Comparison of ENCODE assay signal across 6 cellular contexts in the genomic region with DNA sequence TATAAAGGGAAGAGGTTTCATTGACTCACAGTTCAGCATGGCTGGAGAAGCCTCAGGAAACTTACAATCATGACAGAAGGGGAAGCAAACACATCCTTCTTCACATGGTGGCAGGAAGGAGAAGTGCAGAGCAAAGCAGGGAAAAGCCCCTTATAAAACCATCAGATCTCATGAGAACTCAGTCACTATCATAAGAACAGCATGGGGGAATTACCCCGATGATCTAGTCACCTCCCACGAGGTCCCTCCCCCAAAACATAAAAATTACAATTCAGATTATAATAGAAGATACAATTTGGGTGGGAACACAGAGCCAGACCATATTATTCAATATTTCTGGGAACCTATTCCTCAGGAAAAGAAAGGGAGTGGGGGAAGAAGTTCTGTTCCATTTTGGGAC. TPM values are rescaled to one million over a fixed set of nuclear protein-coding genes. Genes with fewer than 3 reads are reported as not detected.
DNase-seq lines count a peak whose midpoint lies in the region; ATAC-seq and TF ChIP-seq lines count a peak whose summit lies in the region.
"Not testable (repeated sequence)": the region's sequence is repeated elsewhere in the genome, so short reads cannot be mapped to it uniquely, and the experiment has no call there.

No MANE protein-coding gene starts in this region.

- H3K9me3 Mint-ChIP-seq in activated CD8-positive, alpha-beta T cell treated with anti-CD3 and anti-CD28 coated beads for 36 hours; memory B cell: not testable (repeated sequence)
- H3K9me3 Mint-ChIP-seq in endodermal cell (peaks cover 33% of the 10 kb centered on the region), neural progenitor cell (peaks cover 35% of the 10 kb centered on the region)

- not testable (repeated sequence) for H3K27me3 Mint-ChIP-seq in activated CD8-positive, alpha-beta T cell treated with anti-CD3 and anti-CD28 coated beads for 36 hours; endodermal cell (ENCODE audit: insufficient read depth); memory B cell
- H3K27me3 Mint-ChIP-seq in neural progenitor cell (ENCODE audit: insufficient read depth, low read depth): peaks cover 15% of the 10 kb centered on the region

- not testable (repeated sequence) for H3K4me1 Mint-ChIP-seq in activated CD8-positive, alpha-beta T cell treated with anti-CD3 and anti-CD28 coated beads for 36 hours (ENCODE audit: low read depth); endodermal cell
- H3K4me1 Mint-ChIP-seq in memory B cell (peaks cover 17% of the 10 kb centered on the region), neural progenitor cell (peaks cover 16% of the 10 kb centered on the region)

- WGBS in endodermal cell (ENCODE audit: insufficient coverage in 1 of 2, insufficient read length in 1 of 2), 2 experiments: 72% methylated on average over 2 of the region's 2 CpGs; no CpG with 5 or more reads in 1 of the 2 experiments

- H3K9ac ChIP-seq in HUES48 (ENCODE audit: low read depth, low read length); endodermal cell (ENCODE audit: extremely low read depth, low read length, poor library complexity, severe bottlenecking); neural progenitor cell; subcutaneous abdominal adipose tissue (ENCODE audit: low read length in 5 of 5): not testable (repeated sequence)

- not testable (repeated sequence) for TF ChIP-seq CTCF in activated CD8-positive, alpha-beta T cell treated with anti-CD3 and anti-CD28 coated beads for 36 hours (IDR thresholded peaks at IDR 0.05); endodermal cell (conservative IDR thresholded peaks at IDR 0.05); neural progenitor cell (IDR thresholded peaks at IDR 0.05)

- H3K4me3 Mint-ChIP-seq in activated CD8-positive, alpha-beta T cell treated with anti-CD3 and anti-CD28 coated beads for 36 hours; endodermal cell; memory B cell; neural progenitor cell: not testable (repeated sequence)

- peaks cover 18% of the 10 kb centered on the region for H3K9me3 ChIP-seq in HUES48 (ENCODE audit: control insufficient read depth, insufficient read depth, low read length)
- not testable (repeated sequence) for H3K9me3 ChIP-seq in endodermal cell (ENCODE audit: control insufficient read depth, low read length); neural progenitor cell (ENCODE audit: low read depth); subcutaneous abdominal adipose tissue (ENCODE audit: control insufficient read depth in 5 of 5, low read length in 5 of 5)

- intact Hi-C loops in activated CD8-positive, alpha-beta T cell treated with anti-CD3 and anti-CD28 coated beads for 36 hours (cut with micrococcal nuclease): not testable (repeated sequence)

- POLR2A ChIA-PET in activated CD8-positive, alpha-beta T cell treated with anti-CD3 and anti-CD28 coated beads for 36 hours (lab: Charles Lee): not testable (repeated sequence)

- not testable (repeated sequence) for H3K4me1 ChIP-seq in HUES48 (ENCODE audit: control insufficient read depth, insufficient read depth, low read length); endodermal cell (ENCODE audit: control insufficient read depth, insufficient read depth, low read length)
- H3K4me1 ChIP-seq in neural progenitor cell: peaks cover 14% of the 10 kb centered on the region
- H3K4me1 ChIP-seq in subcutaneous abdominal adipose tissue (ENCODE audit: control insufficient read depth in 5 of 5, insufficient read depth in 5 of 5, low read length in 5 of 5): peaks cover 3 to 24% (median 20%) of the 10 kb centered on the region in 5 donors

- H4K20me1 ChIP-seq in neural progenitor cell (ENCODE audit: low read depth): not testable (repeated sequence)

- DNase-seq in activated CD8-positive, alpha-beta T cell treated with anti-CD3 and anti-CD28 coated beads for 36 hours: peak; percentile 8
- not testable (repeated sequence) for DNase-seq in endodermal cell; memory B cell (ENCODE audit: low spot score in 2 of 2); neural progenitor cell (ENCODE audit: low spot score)

- H3K36me3 ChIP-seq in HUES48 (ENCODE audit: control insufficient read depth, insufficient read depth, low read length); endodermal cell (ENCODE audit: control insufficient read depth, insufficient read depth, low read length); neural progenitor cell; subcutaneous abdominal adipose tissue (ENCODE audit: control insufficient read depth in 5 of 5, insufficient read depth in 5 of 5, low read length in 5 of 5): not testable (repeated sequence)

- H3F3A ChIP-seq in neural progenitor cell (ENCODE audit: low read depth): peaks cover 14% of the 10 kb centered on the region

- not testable (repeated sequence) for H3K27ac Mint-ChIP-seq in activated CD8-positive, alpha-beta T cell treated with anti-CD3 and anti-CD28 coated beads for 36 hours; endodermal cell; neural progenitor cell
- peak overlapping the region; percentile 52 for H3K27ac Mint-ChIP-seq in memory B cell

- H3K36me3 Mint-ChIP-seq in activated CD8-positive, alpha-beta T cell treated with anti-CD3 and anti-CD28 coated beads for 36 hours (ENCODE audit: low read depth); endodermal cell (ENCODE audit: low read depth); neural progenitor cell: not testable (repeated sequence)
- H3K36me3 Mint-ChIP-seq in memory B cell: peaks cover 14% of the 10 kb centered on the region

- not testable (repeated sequence) for ATAC-seq in activated CD8-positive, alpha-beta T cell treated with anti-CD3 and anti-CD28 coated beads for 36 hours
- peak; percentile 59 for ATAC-seq in memory B cell (ENCODE audit: low read depth)

- H3K79me2 ChIP-seq in neural progenitor cell (ENCODE audit: low read depth): not testable (repeated sequence)

- peak overlapping the region; percentile 35 for H3K4me2 ChIP-seq in neural progenitor cell

- H2AFZ ChIP-seq in neural progenitor cell (replicated peaks): not testable (repeated sequence)

- CTCF ChIA-PET in activated CD8-positive, alpha-beta T cell treated with anti-CD3 and anti-CD28 coated beads for 36 hours (lab: Charles Lee): not testable (repeated sequence)

- H3K27ac ChIP-seq in HUES48 (ENCODE audit: low read depth, low read length): peak overlapping the region; percentile 11
- peak overlapping the region; percentile 54 for H3K27ac ChIP-seq in endodermal cell (ENCODE audit: low read depth, low read length)
- peak overlapping the region; percentile 70 for H3K27ac ChIP-seq in neural progenitor cell
- peak overlapping the region; percentile 61 for H3K27ac ChIP-seq in subcutaneous abdominal adipose tissue (ENCODE audit: low read depth, low read length)

- not testable (repeated sequence) for H3K27me3 ChIP-seq in HUES48 (ENCODE audit: control insufficient read depth, insufficient read depth, low read length); endodermal cell (ENCODE audit: control insufficient read depth, insufficient read depth, low read length, poor library complexity, severe bottlenecking); neural progenitor cell; subcutaneous abdominal adipose tissue (ENCODE audit: control insufficient read depth in 5 of 5, insufficient read depth in 4 of 5, low read length in 5 of 5)

- H3K4me3 ChIP-seq in HUES48 (ENCODE audit: low read depth, low read length); endodermal cell (ENCODE audit: low read length); neural progenitor cell; subcutaneous abdominal adipose tissue (ENCODE audit: low read depth in 1 of 5, low read length in 5 of 5): not testable (repeated sequence)

RNA-seq across cellular contexts. Expression of a gene that starts 53.6 kb away (rescaled TPM):
- total RNA-seq in activated CD8-positive, alpha-beta T cell treated with anti-CD3 and anti-CD28 coated beads for 36 hours: 1 to 10 TPM; 3.2 to 3.3 TPM
- total RNA-seq in endodermal cell: 10 to 100 TPM; 11.2 to 12.1 TPM
- polyA plus RNA-seq in endodermal cell (2013, experiment 1 of 2): 11.9 TPM
- 10.0 TPM for polyA plus RNA-seq in endodermal cell (2013, experiment 2 of 2)
- total RNA-seq in neural progenitor cell (ENCODE audit: low replicate concordance): 12.6 and 18.0 TPM in 2 replicates

Comparison
In these comparisons a context has a peak if more than half of its experiments do, and no peak if none do; other contexts are left out.
1. H3K27ac ChIP-seq: peak in every context shown above with its lines; median percentile 70 in neural progenitor cell; 61 in subcutaneous abdominal adipose tissue; 54 in endodermal cell; 11 in HUES48.